ENCODE assay signal across 22 cellular contexts in the genomic region with DNA sequence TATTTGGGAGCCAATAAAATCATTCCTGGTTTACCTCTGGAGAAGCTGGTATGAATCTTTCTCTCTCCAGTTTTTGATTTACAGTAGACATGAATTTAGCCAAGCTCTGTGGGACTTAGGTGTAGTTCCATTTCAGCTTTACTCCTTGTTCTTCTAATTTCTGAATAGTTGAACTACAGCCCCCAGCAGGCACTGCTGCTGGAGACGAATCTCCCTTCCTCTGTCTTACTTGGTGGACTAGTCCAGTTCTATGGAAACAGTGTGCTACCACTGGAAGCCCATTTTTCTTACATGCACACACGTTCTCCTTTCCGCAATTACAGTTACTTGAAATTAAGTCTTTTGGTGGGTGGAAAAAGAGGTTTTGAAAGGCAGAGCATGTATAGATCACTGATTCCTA. TPM values are rescaled to one million over a fixed set of nuclear protein-coding genes. Genes with fewer than 3 reads are reported as not detected.
DNase-seq lines count a peak whose midpoint lies in the region; ATAC-seq, FAIRE-seq and TF ChIP-seq lines count a peak whose summit lies in the region.
"Had no signal": no experiment of that assay in that cellular context is flagged by ENCODE, and none has a peak within 500 bp of the region (broad histone marks: within the 10 kb centered on the region; RNA-seq: fewer than 3 reads in every experiment).

No MANE protein-coding gene starts in this region.

- in situ Hi-C loops in K562 (cut with MboI) = no loop called here

- H3K9ac ChIP-seq in K562 (ENCODE audit: insufficient read depth in 1 of 2, low read depth in 2 of 2, low read length in 2 of 2) = no peak overlapping the region

- no peak for TF ChIP-seq EP300 in K562 (IDR thresholded peaks at IDR 0.05; ENCODE audit: low read length)

- intact Hi-C loops in K562 (cut with micrococcal nuclease) = no loop called here
- intact Hi-C loops in Caco-2 (cut with micrococcal nuclease; ENCODE audit: unreplicated experiment) = no loop called here

- H3K9me3 ChIP-seq in K562 (replicated peaks; ENCODE audit: control insufficient read depth, insufficient read depth, low read depth, low read length) (no peaks in the 10 kb centered on the region), mesodermal cell (ENCODE audit: control insufficient read depth, low read length) (no peaks in the 10 kb centered on the region), Caco-2 (no peaks in the 10 kb centered on the region)
- H3K9me3 ChIP-seq: SJSA1 had no signal

- peaks cover 73% of the 10 kb centered on the region for H3K36me3 Mint-ChIP-seq in activated T-cell treated with anti-CD3 and anti-CD28 coated beads, Interleukin-2, amount 50 U/mL, for 24 hours (ENCODE audit: low read depth)
- peaks cover 43% of the 10 kb centered on the region for H3K36me3 Mint-ChIP-seq in Caco-2 (ENCODE audit: insufficient read depth, unreplicated experiment)

- TF ChIP-seq CTCF in K562 (IDR thresholded peaks at IDR 0.05 in 2 of 3, conservative IDR thresholded peaks at IDR 0.05 in 1 of 3; ENCODE audit: insufficient read depth in 2 of 3, low read depth in 1 of 3, low read length in 3 of 3) (no peak), Caco-2 (IDR thresholded peaks at IDR 0.05; ENCODE audit: insufficient read depth in 1 of 2, low read depth in 1 of 2, low read length in 1 of 2, severe bottlenecking in 1 of 2, unreplicated experiment in 1 of 2) (no peak)

- H3K4me2 ChIP-seq in K562 (ENCODE audit: insufficient read depth, low read length) = no peak overlapping the region

- no peaks in the 10 kb centered on the region for H3K9me1 ChIP-seq in K562 (ENCODE audit: control insufficient read depth, insufficient read depth, low read length)

- H3K27me3 Mint-ChIP-seq in activated T-cell treated with anti-CD3 and anti-CD28 coated beads, Interleukin-2, amount 50 U/mL, for 24 hours = no peaks in the 10 kb centered on the region
- no peaks in the 10 kb centered on the region for H3K27me3 Mint-ChIP-seq in Caco-2 (ENCODE audit: insufficient read depth, unreplicated experiment)
- H3K27me3 Mint-ChIP-seq: CD8-positive, alpha-beta memory T cell had no signal

- H3K36me3 ChIP-seq in K562 (ENCODE audit: control insufficient read depth, insufficient read depth, low read length) (peaks cover 39% of the 10 kb centered on the region), mesodermal cell (ENCODE audit: control insufficient read depth, insufficient read depth, low read length) (peaks cover 55% of the 10 kb centered on the region), Caco-2 (ENCODE audit: control insufficient read depth, insufficient read depth, low read length) (peaks cover 2% of the 10 kb centered on the region)

- CTCF ChIA-PET in K562 (lab: Yijun Ruan, JAX; ENCODE audit: low intra/inter-chr PET ratio) = no interaction called here
- CTCF ChIA-PET in Caco-2 (lab: Charles Lee) = interaction anchor here (1.7 kb wide), 1 partner anchor 80 kb away, joined by 4 read pairs; the partner anchor contains the start of gene SNHG17

- peak overlapping the region; percentile 1 for H3K27ac Mint-ChIP-seq in activated T-cell treated with anti-CD3 and anti-CD28 coated beads, Interleukin-2, amount 50 U/mL, for 24 hours
- H3K27ac Mint-ChIP-seq in Caco-2 (ENCODE audit: unreplicated experiment) = no peak overlapping the region

- H2AFZ ChIP-seq in K562 (ENCODE audit: low read depth, low read length) = no peak overlapping the region

- H3K9me3 Mint-ChIP-seq in activated T-cell treated with anti-CD3 and anti-CD28 coated beads, Interleukin-2, amount 50 U/mL, for 24 hours = no peaks in the 10 kb centered on the region
- no peaks in the 10 kb centered on the region for H3K9me3 Mint-ChIP-seq in Caco-2 (ENCODE audit: unreplicated experiment)
- H3K9me3 Mint-ChIP-seq: CD8-positive, alpha-beta memory T cell had no signal

- 0 out of 3 replicates have a peak, but pooled peaks have one; percentile 54 for ATAC-seq in K562

- H3K4me1 Mint-ChIP-seq in activated T-cell treated with anti-CD3 and anti-CD28 coated beads, Interleukin-2, amount 50 U/mL, for 24 hours (ENCODE audit: low read depth) = no peaks in the 10 kb centered on the region
- H3K4me1 Mint-ChIP-seq in Caco-2 (ENCODE audit: low read depth, unreplicated experiment) = no peaks in the 10 kb centered on the region

- H3K4me3 ChIP-seq in K562 = no peak overlapping the region
- H3K4me3 ChIP-seq in mesodermal cell (ENCODE audit: extremely low read depth, insufficient read depth, low read length, poor library complexity, severe bottlenecking) = no peak overlapping the region
- no peak overlapping the region for H3K4me3 ChIP-seq in Caco-2 (ENCODE audit: low read depth, low read length)
- H3K4me3 ChIP-seq: SJSA1 had no signal

- DNase-seq in activated T-cell treated with anti-CD3 and anti-CD28 coated beads, Interleukin-2, amount 50 U/mL, for 24 hours = no peak
- no peak for DNase-seq in activated T-cell treated with anti-CD3 and anti-CD28 coated beads, Interleukin-2, amount 50 U/mL, for 1 hour
- DNase-seq in HTR-8/SVneo (ENCODE audit: insufficient read length, low spot score) = no peak
- peak in 1 of 4 experiments; percentile 6 for DNase-seq in K562 (ENCODE audit: extremely low read depth in 1 of 4, low spot score in 3 of 4)
- no peak for DNase-seq in CD1c-positive myeloid dendritic cell (ENCODE audit: extremely low spot score)
- no peak for DNase-seq in Caco-2
- DNase-seq: AML-193; C1 segment of cervical spinal cord; Calu3; CD8-positive, alpha-beta memory T cell; DMS79 treated with DMSO at 0.1 percent for 48 hours; H7; KG1; MM.1S; NCI-H2029; NCI-H446 treated with DMSO at 0.1 percent for 48 hours; NCI-H526; Right ventricle myocardium superior; RPMI8226 had no signal

- FAIRE-seq in HTR-8/SVneo (lab: Jason Lieb, UNC) (peak; percentile 40), K562 (lab: Jason Lieb, UNC) (no peak)
- FAIRE-seq: GM12892 had no signal

- H3K27me3 ChIP-seq in K562 (ENCODE audit: control insufficient read depth in 2 of 2, insufficient read depth in 2 of 2, low read length in 2 of 2) = no peaks in the 10 kb centered on the region
- H3K27me3 ChIP-seq in Caco-2 (replicated peaks; ENCODE audit: control insufficient read depth, insufficient read depth, low read length) = no peaks in the 10 kb centered on the region
- H3K27me3 ChIP-seq: SJSA1 had no signal

- 0 out of 5 replicates have a peak, but pooled peaks cover 0 to 3% of the 10 kb centered on the region in 2 experiments for H3K4me1 ChIP-seq in K562 (replicated peaks in 1 of 2; ENCODE audit: control insufficient read depth in 2 of 2, insufficient read depth in 2 of 2, low read length in 2 of 2)
- H3K4me1 ChIP-seq in mesodermal cell (ENCODE audit: control insufficient read depth, insufficient read depth, low read length, poor library complexity, severe bottlenecking) = no peaks in the 10 kb centered on the region
- H3K4me1 ChIP-seq in Caco-2 = no peaks in the 10 kb centered on the region
- H3K4me1 ChIP-seq: SJSA1 had no signal

- H3K4me3 Mint-ChIP-seq in activated T-cell treated with anti-CD3 and anti-CD28 coated beads, Interleukin-2, amount 50 U/mL, for 24 hours = no peak overlapping the region
- no peak overlapping the region for H3K4me3 Mint-ChIP-seq in Caco-2 (ENCODE audit: unreplicated experiment)
- H3K4me3 Mint-ChIP-seq: CD8-positive, alpha-beta memory T cell had no signal

- H3K79me2 ChIP-seq in K562 (ENCODE audit: control insufficient read depth, insufficient read depth, low read length) = no peaks in the 10 kb centered on the region

- H4K20me1 ChIP-seq in K562 (replicated peaks; ENCODE audit: control insufficient read depth, insufficient read depth, low read length) = no peaks in the 10 kb centered on the region

- no peak for TF ChIP-seq RAD21 in K562 (CRISPR knock-in tag; conservative IDR thresholded peaks at IDR 0.05 in 1 of 2, IDR thresholded peaks at IDR 0.05 in 1 of 2)

- WGBS in K562 (ENCODE audit: insufficient coverage, low coverage, missing lambda C conversion rate) = 75% methylated on average over 3 of the region's 3 CpGs
- 70% methylated on average over 1 of the region's 3 CpGs; no CpG with 5 or more reads in 1 of the 2 experiments for WGBS in mesodermal cell (ENCODE audit: insufficient coverage in 2 of 2), 2 experiments

- no peak for TF ChIP-seq POLR2A in K562 (conservative IDR thresholded peaks at IDR 0.05)

- no peak overlapping the region for H3K27ac ChIP-seq in K562 (ENCODE audit: extremely low read depth, low read depth, low read length)
- H3K27ac ChIP-seq in mesodermal cell (ENCODE audit: low read depth, low read length, severe bottlenecking) = peak overlapping the region; percentile 36
- H3K27ac ChIP-seq: SJSA1 had no signal

- POLR2A ChIA-PET in K562 (lab: Yijun Ruan, JAX) (interaction anchor here (1.3 kb wide), 1 partner anchor 12 kb away, joined by 3 read pairs; no protein-coding TSS in a partner anchor), Caco-2 (lab: Charles Lee) (interaction anchor here (0.5 kb wide), 1 partner anchor 136 kb away, joined by 3 read pairs; no protein-coding TSS in a partner anchor)

- BruUV-seq in K562 (replicated peaks; lab: Mats Ljungman, UMichigan) = no TSS peak
- BruUV-seq in Caco-2 (replicated peaks; lab: Mats Ljungman, UMichigan) = no TSS peak

TF ChIP-seq in K562, 482 proteins besides CTCF, POLR2A, EP300 and RAD21 (continues in another document):
- no peak for TF ChIP-seq PHB2 (IDR thresholded peaks at IDR 0.05; ENCODE audit: low read depth)
- 0 out of 2 replicates have a peak, but pooled peaks have one; percentile 43 for TF ChIP-seq ZNF143 (CRISPR knock-in tag; IDR thresholded peaks at IDR 0.05)
- TF ChIP-seq ZNF3 (CRISPR knock-in tag; IDR thresholded peaks at IDR 0.05) = no peak

RNA-seq across cellular contexts. Expression of gene RALGAPB, which starts 42.3 kb away (rescaled TPM):
- 43.1 and 99.4 TPM in 2 replicates for total RNA-seq in K562 (2011; cell fraction: chromatin; rRNA removed; ENCODE audit: low replicate concordance)
- 19.2 and 27.8 TPM in 2 replicates for total RNA-seq in K562 (2011; cell fraction: nucleolus; rRNA removed)
- 47.1 and 72.9 TPM in 2 replicates for total RNA-seq in K562 (2011; cell fraction: nucleoplasm; rRNA removed)
- 11.6 and 14.7 TPM in 2 replicates for total RNA-seq in K562 (2014; rRNA removed)
- total RNA-seq in K562 (2014; rRNA removed; fragmentation: Illumina TruSeq; extraction: Trizol) = 18.5 and 21.2 TPM in 2 replicates
- total RNA-seq in K562 (2015; rRNA removed; fragmentation: Illumina TruSeq; extraction: Trizol) = 17.7 and 18.6 TPM in 2 replicates
- 21.7 and 23.8 TPM in 2 replicates for total RNA-seq in K562 (2021)
- polyA plus RNA-seq in K562 (2011; rRNA removed) = 12.5 and 13.6 TPM in 2 replicates
- 5.0 and 7.1 TPM in 2 replicates for polyA plus RNA-seq in K562 (2011; cell fraction: cytosol; rRNA removed)
- 29.2 and 35.6 TPM in 2 replicates for polyA plus RNA-seq in K562 (2011; cell fraction: nucleus; rRNA removed)
- polyA plus RNA-seq in K562 (2012) = 14.6 and 16.4 TPM in 2 replicates
- 21.1 and 25.6 TPM in 2 replicates for polyA plus RNA-seq in K562 (2014; fragmentation: Illumina TruSeq; extraction: Trizol)
- polyA plus RNA-seq in K562 (2014; fragmentation: Nextera tagmentation; extraction: Ambion mirVana) = 1 to 10 TPM; 4.3 to 6.0 TPM
- polyA plus RNA-seq in K562 (2014; rRNA removed) = 11.3 and 11.7 TPM in 2 replicates
- 33.0 and 33.6 TPM in 2 replicates for polyA minus RNA-seq in K562 (2011; rRNA and poly(A)+ RNA removed)
- polyA minus RNA-seq in K562 (2011; cell fraction: cytosol; rRNA and poly(A)+ RNA removed) = 14.9 and 19.5 TPM in 2 replicates
- 28.1 and 41.1 TPM in 2 replicates for polyA minus RNA-seq in K562 (2011; cell fraction: nucleus; rRNA and poly(A)+ RNA removed)
- polyA plus RNA-seq in mesodermal cell (2013, experiment 1 of 2) = 30.2 TPM
- 25.0 TPM for polyA plus RNA-seq in mesodermal cell (2013, experiment 2 of 2)
- 69.1 and 72.3 TPM in 2 replicates for total RNA-seq in Caco-2 (2022)
